ENCODE assay signal across 9 cellular contexts in genomic region chr19:48696353-48697010, GRCh38. TPM values are rescaled to one million over a fixed set of nuclear protein-coding genes. Genes with fewer than 3 reads are reported as not detected.
DNase-seq lines count a peak whose midpoint lies in the region; ATAC-seq, FAIRE-seq and TF ChIP-seq lines count a peak whose summit lies in the region.
"Had no signal": no experiment of that assay in that cellular context is flagged by ENCODE, and none has a peak within 500 bp of the region (broad histone marks: within the 10 kb centered on the region; RNA-seq: fewer than 3 reads in every experiment).

No MANE protein-coding gene starts in this region.

- peaks cover 12% of the 10 kb centered on the region for H3K4me1 ChIP-seq in astrocyte (ENCODE audit: insufficient read depth, low read length)

- H3K27ac Mint-ChIP-seq in T-helper 1 cell treated with Interleukin-12 subunit alpha and Interleukin-12 subunit beta and Interleukin-4 antibody, amounts not matched to agents 30 μg/mL and 1 μg/mL, for 36 hours: no peak overlapping the region
- H3K27ac Mint-ChIP-seq in astrocyte (ENCODE audit: unreplicated experiment): no peak overlapping the region
- peak overlapping the region; percentile 72 to 75 for H3K27ac Mint-ChIP-seq in stimulated activated naive CD8-positive, alpha-beta T cell treated with anti-CD3 and anti-CD28 coated beads, Interleukin-15, amount 100 ng/mL, for 72 hours

- no peaks in the 10 kb centered on the region for H3K27me3 ChIP-seq in astrocyte (ENCODE audit: insufficient read depth, low read length)

- H3K36me3 Mint-ChIP-seq in T-helper 1 cell treated with Interleukin-12 subunit alpha and Interleukin-12 subunit beta and Interleukin-4 antibody, amounts not matched to agents 30 μg/mL and 1 μg/mL, for 36 hours (ENCODE audit: low read depth): no peaks in the 10 kb centered on the region
- peaks cover 7% of the 10 kb centered on the region for H3K36me3 Mint-ChIP-seq in astrocyte (ENCODE audit: low read depth, unreplicated experiment)

- no peaks in the 10 kb centered on the region for H3K9me3 Mint-ChIP-seq in T-helper 1 cell treated with Interleukin-12 subunit alpha and Interleukin-12 subunit beta and Interleukin-4 antibody, amounts not matched to agents 30 μg/mL and 1 μg/mL, for 36 hours
- no peaks in the 10 kb centered on the region for H3K9me3 Mint-ChIP-seq in astrocyte (ENCODE audit: unreplicated experiment)
- no peaks in the 10 kb centered on the region for H3K9me3 Mint-ChIP-seq in stimulated activated naive CD8-positive, alpha-beta T cell treated with anti-CD3 and anti-CD28 coated beads, Interleukin-15, amount 100 ng/mL, for 72 hours

- peaks cover 17% of the 10 kb centered on the region for H3K27me3 Mint-ChIP-seq in T-helper 1 cell treated with Interleukin-12 subunit alpha and Interleukin-12 subunit beta and Interleukin-4 antibody, amounts not matched to agents 30 μg/mL and 1 μg/mL, for 36 hours (ENCODE audit: low read depth)
- peaks cover 28% of the 10 kb centered on the region for H3K27me3 Mint-ChIP-seq in astrocyte (ENCODE audit: low read depth, unreplicated experiment)
- H3K27me3 Mint-ChIP-seq in stimulated activated naive CD8-positive, alpha-beta T cell treated with anti-CD3 and anti-CD28 coated beads, Interleukin-15, amount 100 ng/mL, for 72 hours: peaks cover 35% of the 10 kb centered on the region

- no peaks in the 10 kb centered on the region for H3K79me2 ChIP-seq in astrocyte (ENCODE audit: insufficient read depth, low read length)

- H3K9ac ChIP-seq in astrocyte (ENCODE audit: low read length): peak overlapping the region; percentile 18

- H3K4me1 Mint-ChIP-seq in T-helper 1 cell treated with Interleukin-12 subunit alpha and Interleukin-12 subunit beta and Interleukin-4 antibody, amounts not matched to agents 30 μg/mL and 1 μg/mL, for 36 hours (ENCODE audit: low read depth): peaks cover 8% of the 10 kb centered on the region
- H3K4me1 Mint-ChIP-seq in astrocyte (ENCODE audit: low read depth, unreplicated experiment): peaks cover 1% of the 10 kb centered on the region
- peaks cover 14% of the 10 kb centered on the region for H3K4me1 Mint-ChIP-seq in stimulated activated naive CD8-positive, alpha-beta T cell treated with anti-CD3 and anti-CD28 coated beads, Interleukin-15, amount 100 ng/mL, for 72 hours

- H3K4me3 Mint-ChIP-seq in T-helper 1 cell treated with Interleukin-12 subunit alpha and Interleukin-12 subunit beta and Interleukin-4 antibody, amounts not matched to agents 30 μg/mL and 1 μg/mL, for 36 hours: peak overlapping the region; percentile 17
- no peak overlapping the region for H3K4me3 Mint-ChIP-seq in astrocyte (ENCODE audit: unreplicated experiment)
- peak overlapping the region; percentile 69 to 70 for H3K4me3 Mint-ChIP-seq in stimulated activated naive CD8-positive, alpha-beta T cell treated with anti-CD3 and anti-CD28 coated beads, Interleukin-15, amount 100 ng/mL, for 72 hours

- ATAC-seq in stimulated activated naive CD8-positive, alpha-beta T cell treated with anti-CD3 and anti-CD28 coated beads, Interleukin-15, amount 100 ng/mL, for 72 hours: peak; percentile 50

- peak overlapping the region; percentile 68 for H3K4me2 ChIP-seq in astrocyte (ENCODE audit: low read length)

- H3K4me3 ChIP-seq in astrocyte (ENCODE audit: insufficient read depth, low read depth, low read length): peak overlapping the region; percentile 9

- H3K27ac ChIP-seq in astrocyte (ENCODE audit: low read depth, low read length): no peak overlapping the region

- FAIRE-seq in astrocyte (lab: Jason Lieb, UNC) (no peak), urothelium cell line (lab: Jason Lieb, UNC) (no peak)

- H4K20me1 ChIP-seq in astrocyte (ENCODE audit: insufficient read depth, low read length): no peaks in the 10 kb centered on the region

- H3K36me3 ChIP-seq in astrocyte (ENCODE audit: insufficient read depth, low read length): no peaks in the 10 kb centered on the region

- no peak for TF ChIP-seq CTCF in astrocyte (IDR thresholded peaks at IDR 0.05; ENCODE audit: insufficient read depth, low read depth, low read length)

- H3K9me3 ChIP-seq in astrocyte (ENCODE audit: insufficient read depth, low read depth, low read length): no peaks in the 10 kb centered on the region

- H2AFZ ChIP-seq in astrocyte (ENCODE audit: low read depth, low read length): peak overlapping the region; percentile 13

- DNase-seq in T-helper 1 cell: no peak
- DNase-seq in astrocyte (ENCODE audit: low read depth): no peak
- peak; percentile 65 for DNase-seq in left kidney (ENCODE audit: low read depth, low spot score)
- DNase-seq in stimulated activated naive CD8-positive, alpha-beta T cell treated with anti-CD3 and anti-CD28 coated beads, Interleukin-15, amount 100 ng/mL, for 72 hours: no peak
- no peak for DNase-seq in NAMALWA (ENCODE audit: low spot score)
- DNase-seq in urothelium cell line (ENCODE audit: low spot score): no peak
- no peak for DNase-seq in activated effector memory CD4-positive, alpha-beta T cell treated with Interleukin-2 at 50 U/mL for 16 hours

RNA-seq across cellular contexts. Expression of gene FUT2, which starts 0.7 kb away (rescaled TPM):
- total RNA-seq in astrocyte: not detected in 2 replicates
- total RNA-seq: RPMI7951 had no signal

RNA-seq across cellular contexts. Expression of gene MAMSTR, which starts 23.0 kb away (rescaled TPM):
- total RNA-seq in astrocyte: 0.55 and 0.57 TPM in 2 replicates

RNA-seq across cellular contexts. Expression of gene NTN5, which starts 23.7 kb away (rescaled TPM):
- total RNA-seq in astrocyte: 0.11 and 0.41 TPM in 2 replicates
- total RNA-seq: RPMI7951 had no signal

RNA-seq across cellular contexts. Expression of gene RASIP1, which starts 43.9 kb away (rescaled TPM):
- 0.26 and 0.68 TPM in 2 replicates for total RNA-seq in astrocyte

RNA-seq across cellular contexts. Expression of gene IZUMO1, which starts 50.2 kb away (rescaled TPM):
- not detected in 2 replicates for total RNA-seq in astrocyte

Comparison
In these comparisons a context has a peak if more than half of its experiments do, and no peak if none do; other contexts are left out.
1. H3K27ac Mint-ChIP-seq: peak in stimulated activated naive CD8-positive, alpha-beta T cell treated with anti-CD3 and anti-CD28 coated beads, Interleukin-15, amount 100 ng/mL, for 72 hours (2 of 2); none in T-helper 1 cell treated with Interleukin-12 subunit alpha and Interleukin-12 subunit beta and Interleukin-4 antibody, amounts not matched to agents 30 μg/mL and 1 μg/mL, for 36 hours (single experiment) and astrocyte (single experiment).